Comparison of ENCODE assay signal across 23 cellular contexts in the genomic region with DNA sequence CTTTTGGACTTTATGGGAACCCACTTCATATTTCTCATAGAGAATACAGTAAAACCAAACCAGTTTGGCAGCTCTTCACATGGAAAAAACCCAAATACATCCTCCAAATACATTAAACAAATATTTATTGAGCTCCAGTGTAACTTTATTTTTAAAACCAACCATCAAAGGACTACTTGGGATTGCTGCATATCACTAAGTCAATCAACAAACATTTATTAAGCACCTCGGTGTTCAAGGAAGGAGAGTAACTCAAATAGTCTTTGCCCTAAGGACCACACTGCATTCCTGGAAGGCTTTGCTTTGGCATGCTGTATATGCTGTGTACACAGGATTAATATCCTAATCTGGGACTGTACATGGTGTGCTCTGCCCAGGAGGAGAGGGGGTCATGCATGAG. TPM values are rescaled to one million over a fixed set of nuclear protein-coding genes. Genes with fewer than 3 reads are reported as not detected.
DNase-seq lines count a peak whose midpoint lies in the region; ATAC-seq, FAIRE-seq and TF ChIP-seq lines count a peak whose summit lies in the region.
"Had no signal": no experiment of that assay in that cellular context is flagged by ENCODE, and none has a peak within 500 bp of the region (broad histone marks: within the 10 kb centered on the region; RNA-seq: fewer than 3 reads in every experiment).

No MANE protein-coding gene starts in this region.

- no peaks in the 10 kb centered on the region for H3K27me3 ChIP-seq in CD4-positive, alpha-beta T cell (ENCODE audit: control insufficient read depth, insufficient read depth, low read length)
- H3K27me3 ChIP-seq in astrocyte (ENCODE audit: insufficient read depth, low read length), result no peaks in the 10 kb centered on the region
- H3K27me3 ChIP-seq: esophagus squamous epithelium, pancreas had no signal

- CTCF ChIA-PET in CD4-positive, alpha-beta T cell (lab: Charles Lee), result interaction anchor here (1.2 kb wide), 1 partner anchor 13 kb away, joined by 3 read pairs; no protein-coding TSS in a partner anchor

- TF ChIP-seq CTCF in CD4-positive, alpha-beta T cell (IDR thresholded peaks at IDR 0.05), result no peak
- TF ChIP-seq CTCF in astrocyte (IDR thresholded peaks at IDR 0.05; ENCODE audit: insufficient read depth, low read depth, low read length) (no peak), osteocyte (IDR thresholded peaks at IDR 0.05) (no peak)

- no peaks in the 10 kb centered on the region for H3K9me3 ChIP-seq in CD4-positive, alpha-beta T cell (ENCODE audit: control insufficient read depth, low read length)
- no peaks in the 10 kb centered on the region for H3K9me3 ChIP-seq in astrocyte (ENCODE audit: insufficient read depth, low read depth, low read length)
- H3K9me3 ChIP-seq: esophagus squamous epithelium, HAP-1, pancreas had no signal

- no peak overlapping the region for H3K27ac ChIP-seq in CD4-positive, alpha-beta T cell (ENCODE audit: low read depth, low read length)
- no peak overlapping the region for H3K27ac ChIP-seq in astrocyte (ENCODE audit: low read depth, low read length)
- H3K27ac ChIP-seq: esophagus squamous epithelium, KMS-11, pancreas had no signal

- H3K79me2 ChIP-seq in astrocyte (ENCODE audit: insufficient read depth, low read length), result peaks cover 99% of the 10 kb centered on the region

- no peak overlapping the region for H3K4me3 Mint-ChIP-seq in activated T-cell treated with anti-CD3 and anti-CD28 coated beads, Interleukin-2, amount 50 U/mL, for 72 hours
- no peak overlapping the region for H3K4me3 Mint-ChIP-seq in CD4-positive, alpha-beta T cell
- no peak overlapping the region for H3K4me3 Mint-ChIP-seq in astrocyte (ENCODE audit: unreplicated experiment)
- H3K4me3 Mint-ChIP-seq in osteocyte (ENCODE audit: unreplicated experiment), result no peak overlapping the region

- FAIRE-seq in astrocyte (lab: Jason Lieb, UNC), result no peak
- FAIRE-seq: colon, G401.6, pancreas, urothelium cell line had no signal

- no peak overlapping the region for H3K9ac ChIP-seq in astrocyte (ENCODE audit: low read length)
- H3K9ac ChIP-seq: KMS-11 had no signal

- no peak overlapping the region for H3K4me3 ChIP-seq in astrocyte (ENCODE audit: insufficient read depth, low read depth, low read length)
- H3K4me3 ChIP-seq: esophagus squamous epithelium, HAP-1, pancreas had no signal

- H3K4me1 ChIP-seq in astrocyte (ENCODE audit: insufficient read depth, low read length), result peaks cover 26% of the 10 kb centered on the region

- H3K36me3 ChIP-seq in astrocyte (ENCODE audit: insufficient read depth, low read length), result peaks cover 22% of the 10 kb centered on the region

- ATAC-seq in activated T-cell treated with anti-CD3 and anti-CD28 coated beads, Interleukin-2, amount 50 U/mL, for 72 hours (replicated peaks in 1 of 2), result no peak
- ATAC-seq in CD4-positive, alpha-beta T cell (ENCODE audit: poor library complexity), result no peak
- ATAC-seq in HG02981 (IDR thresholded peaks at IDR 0.05; ENCODE audit: unreplicated experiment), result no peak
- ATAC-seq: activated naive CD4-positive, alpha-beta T cell treated with anti-CD3 and anti-CD28 coated beads, Interleukin-2, amount 50 U/mL, for 72 hours had no signal

- peaks cover 37% of the 10 kb centered on the region for H3K4me1 Mint-ChIP-seq in activated T-cell treated with anti-CD3 and anti-CD28 coated beads, Interleukin-2, amount 50 U/mL, for 72 hours (ENCODE audit: low read depth)
- peaks cover 53% of the 10 kb centered on the region for H3K4me1 Mint-ChIP-seq in CD4-positive, alpha-beta T cell (ENCODE audit: low read depth)
- H3K4me1 Mint-ChIP-seq in astrocyte (ENCODE audit: low read depth, unreplicated experiment) (peaks cover 41% of the 10 kb centered on the region), osteocyte (ENCODE audit: unreplicated experiment) (peaks cover 51% of the 10 kb centered on the region)

- peaks cover 3 to 15% of the 10 kb centered on the region in 2 donors for H3K36me3 Mint-ChIP-seq in activated T-cell treated with anti-CD3 and anti-CD28 coated beads, Interleukin-2, amount 50 U/mL, for 72 hours (ENCODE audit: insufficient read depth in 2 of 2)
- peaks cover 31% of the 10 kb centered on the region for H3K36me3 Mint-ChIP-seq in CD4-positive, alpha-beta T cell (ENCODE audit: low read depth)
- H3K36me3 Mint-ChIP-seq in astrocyte (ENCODE audit: low read depth, unreplicated experiment) (peaks cover 6% of the 10 kb centered on the region), osteocyte (ENCODE audit: unreplicated experiment) (peaks cover 14% of the 10 kb centered on the region)

- POLR2A ChIA-PET in CD4-positive, alpha-beta T cell (lab: Charles Lee), result no interaction called here

- H3K27ac Mint-ChIP-seq in activated T-cell treated with anti-CD3 and anti-CD28 coated beads, Interleukin-2, amount 50 U/mL, for 72 hours, result peak overlapping the region; percentile 60
- peak overlapping the region; percentile 40 for H3K27ac Mint-ChIP-seq in CD4-positive, alpha-beta T cell
- no peak overlapping the region for H3K27ac Mint-ChIP-seq in astrocyte (ENCODE audit: unreplicated experiment)
- peak overlapping the region; percentile 19 for H3K27ac Mint-ChIP-seq in osteocyte (ENCODE audit: unreplicated experiment)

- DNase-seq in activated T-cell treated with anti-CD3 and anti-CD28 coated beads, Interleukin-2, amount 50 U/mL, for 72 hours, result no peak
- no peak for DNase-seq in activated T-cell treated with anti-CD3 and anti-CD28 coated beads for 4 hours
- DNase-seq in CD4-positive, alpha-beta T cell, result no peak
- DNase-seq in astrocyte (ENCODE audit: low read depth), result no peak
- DNase-seq in osteocyte (ENCODE audit: extremely low spot score, unreplicated experiment), result no peak
- no peak for DNase-seq in NCI-H1436 treated with DMSO at 0.1 percent for 48 hours (lab: John Stamatoyannopoulos, UW)
- no peak for DNase-seq in D341Med (ENCODE audit: low spot score)
- DNase-seq: esophagus squamous epithelium, mesendoderm, naive B cell, NCI-H187, NCI-H2227 treated with DMSO at 0.1 percent for 48 hours, NCI-H748 treated with DMSO at 0.1 percent for 48 hours, pancreas, SHP77 treated with DMSO at 0.1 percent for 48 hours, T-helper 1 cell had no signal

- peak overlapping the region; percentile 31 for H3K4me2 ChIP-seq in astrocyte (ENCODE audit: low read length)
- H3K4me2 ChIP-seq: KMS-11 had no signal

- H4K20me1 ChIP-seq in astrocyte (ENCODE audit: insufficient read depth, low read length), result peaks cover 93% of the 10 kb centered on the region

- H3K9me3 Mint-ChIP-seq in activated T-cell treated with anti-CD3 and anti-CD28 coated beads, Interleukin-2, amount 50 U/mL, for 72 hours, result no peaks in the 10 kb centered on the region
- H3K9me3 Mint-ChIP-seq in CD4-positive, alpha-beta T cell, result no peaks in the 10 kb centered on the region
- no peaks in the 10 kb centered on the region for H3K9me3 Mint-ChIP-seq in astrocyte (ENCODE audit: unreplicated experiment)
- H3K9me3 Mint-ChIP-seq in osteocyte (ENCODE audit: unreplicated experiment), result no peaks in the 10 kb centered on the region
- H3K9me3 Mint-ChIP-seq: activated naive CD4-positive, alpha-beta T cell treated with anti-CD3 and anti-CD28 coated beads, Interleukin-2, amount 50 U/mL, for 72 hours had no signal

- no peak overlapping the region for H2AFZ ChIP-seq in astrocyte (ENCODE audit: low read depth, low read length)

- intact Hi-C loops in CD4-positive, alpha-beta T cell (cut with DNase I, micrococcal nuclease), result no loop called here

- no peaks in the 10 kb centered on the region for H3K27me3 Mint-ChIP-seq in activated T-cell treated with anti-CD3 and anti-CD28 coated beads, Interleukin-2, amount 50 U/mL, for 72 hours (ENCODE audit: low read depth)
- no peaks in the 10 kb centered on the region for H3K27me3 Mint-ChIP-seq in CD4-positive, alpha-beta T cell
- H3K27me3 Mint-ChIP-seq in astrocyte (ENCODE audit: low read depth, unreplicated experiment) (no peaks in the 10 kb centered on the region), osteocyte (ENCODE audit: unreplicated experiment) (no peaks in the 10 kb centered on the region)
- H3K27me3 Mint-ChIP-seq: naive B cell had no signal

RNA-seq across cellular contexts. Expression of a gene that starts 11.2 kb away (rescaled TPM):
- total RNA-seq in activated T-cell treated with anti-CD3 and anti-CD28 coated beads, Interleukin-2, amount 50 U/mL, for 72 hours, result 100 to 1,000 TPM; 252 to 258 TPM
- 10 to 100 TPM; 46.8 to 50.9 TPM for total RNA-seq in CD4-positive, alpha-beta T cell
- 354 and 364 TPM in 2 replicates for total RNA-seq in astrocyte
- total RNA-seq in osteocyte, result 115 and 119 TPM in 2 replicates

RNA-seq across cellular contexts. Expression of a gene that starts 25.1 kb away (rescaled TPM):
- total RNA-seq in activated T-cell treated with anti-CD3 and anti-CD28 coated beads, Interleukin-2, amount 50 U/mL, for 72 hours, result 10 to 100 TPM; 21.8 to 22.8 TPM
- total RNA-seq in CD4-positive, alpha-beta T cell, result 10 to 100 TPM; 12.3 to 15.5 TPM
- total RNA-seq in astrocyte, result 88.8 and 91.1 TPM in 2 replicates
- total RNA-seq in osteocyte, result 58.9 and 62.6 TPM in 2 replicates
